ENCODE assay signal across 8 cellular contexts in genomic region chr15:72796515-72797337, GRCh38. TPM values are rescaled to one million over a fixed set of nuclear protein-coding genes. Genes with fewer than 3 reads are reported as not detected.
A peak's percentile ranks its signal among the peaks of the same experiment; 100 is the strongest.
DNase-seq lines count a peak whose midpoint lies in the region; ATAC-seq, FAIRE-seq and TF ChIP-seq lines count a peak whose summit lies in the region.

No MANE protein-coding gene starts in this region.

- H3K79me2 ChIP-seq in endothelial cell of umbilical vein (ENCODE audit: control insufficient read depth, insufficient read depth, low read length), result no peaks in the 10 kb centered on the region

- no peaks in the 10 kb centered on the region for H3K36me3 ChIP-seq in endothelial cell of umbilical vein (ENCODE audit: control insufficient read depth in 2 of 2, extremely low read depth in 1 of 2, insufficient read depth in 2 of 2, low read length in 2 of 2)
- no peaks in the 10 kb centered on the region for H3K36me3 ChIP-seq in thoracic aorta

- H2AFZ ChIP-seq in endothelial cell of umbilical vein (ENCODE audit: low read depth, low read length), result peak overlapping the region; percentile 73

- POLR2A ChIA-PET in AG04450 (lab: Yijun Ruan, JAX) (no interaction called here), endothelial cell of umbilical vein (lab: Charles Lee) (no interaction called here)
- POLR2A ChIA-PET in activated CD8-positive, alpha-beta T cell treated with anti-CD3 and anti-CD28 coated beads for 36 hours (lab: Charles Lee), result no interaction called here

- no peaks in the 10 kb centered on the region for H3K9me3 Mint-ChIP-seq in activated CD8-positive, alpha-beta T cell treated with anti-CD3 and anti-CD28 coated beads for 36 hours

- H3K9me1 ChIP-seq in endothelial cell of umbilical vein (replicated peaks; ENCODE audit: control insufficient read depth, extremely low read depth, insufficient read depth, low read length), result no peaks in the 10 kb centered on the region

- H3K27ac ChIP-seq in AG04450 (ENCODE audit: low read depth, low read length), result no peak overlapping the region
- H3K27ac ChIP-seq in endothelial cell of umbilical vein (ENCODE audit: insufficient read depth, low read depth, low read length), result no peak overlapping the region
- H3K27ac ChIP-seq in thoracic aorta, result no peak overlapping the region

- no peaks in the 10 kb centered on the region for H3K27me3 ChIP-seq in AG04450 (ENCODE audit: control insufficient read depth, insufficient read depth, low read length)
- H3K27me3 ChIP-seq in endothelial cell of umbilical vein (ENCODE audit: control insufficient read depth in 2 of 2, insufficient read depth in 2 of 2, low read length in 2 of 2), result peaks cover 47 to 51% of the 10 kb centered on the region in 2 experiments
- no peaks in the 10 kb centered on the region for H3K27me3 ChIP-seq in thoracic aorta (replicated peaks; ENCODE audit: insufficient read depth)

- BruUV-seq in endothelial cell of umbilical vein (replicated peaks; lab: Mats Ljungman, UMichigan), result no TSS peak

- H3K4me3 ChIP-seq in AG04450 (ENCODE audit: low read depth, low read length), result peak overlapping the region; percentile 55
- peak overlapping the region in 2 of 3 experiments; percentile 25 to 40 for H3K4me3 ChIP-seq in endothelial cell of umbilical vein (replicated peaks in 1 of 3; ENCODE audit: insufficient read depth in 1 of 3, low read depth in 1 of 3, low read length in 3 of 3)
- peak overlapping the region; percentile 85 for H3K4me3 ChIP-seq in thoracic aorta

- FAIRE-seq in GM18507 (lab: Jason Lieb, UNC) (peak; percentile 31), endothelial cell of umbilical vein (lab: Jason Lieb, UNC) (no peak)

- peak; percentile 29; the same call in 1 of the 2 replicates for TF ChIP-seq CTCF in AG04450 (IDR thresholded peaks at IDR 0.05; ENCODE audit: low read depth, low read length)
- peak; percentile 65 for TF ChIP-seq CTCF in activated CD8-positive, alpha-beta T cell treated with anti-CD3 and anti-CD28 coated beads for 36 hours (IDR thresholded peaks at IDR 0.05)
- TF ChIP-seq CTCF in endothelial cell of umbilical vein (IDR thresholded peaks at IDR 0.05; ENCODE audit: extremely low read depth in 1 of 2, insufficient read depth in 1 of 2, low read depth in 1 of 2, low read length in 2 of 2), result peak; percentile 30 to 38
- TF ChIP-seq CTCF in thoracic aorta (IDR thresholded peaks at IDR 0.05), result peak; percentile 49

- no peak overlapping the region for H3K9ac ChIP-seq in endothelial cell of umbilical vein (replicated peaks; ENCODE audit: extremely low read depth, insufficient read depth, low read length)

- peak overlapping the region; percentile 67 for H3K4me2 ChIP-seq in endothelial cell of umbilical vein (ENCODE audit: insufficient read depth, low read length)

- H3K27ac Mint-ChIP-seq in activated CD8-positive, alpha-beta T cell treated with anti-CD3 and anti-CD28 coated beads for 36 hours, result no peak overlapping the region

- H3K9me3 ChIP-seq in AG04450 (ENCODE audit: control insufficient read depth, insufficient read depth, low read length), result no peaks in the 10 kb centered on the region; the same call in 1 of the 2 replicates
- H3K9me3 ChIP-seq in endothelial cell of umbilical vein (replicated peaks; ENCODE audit: control insufficient read depth, insufficient read depth, low read length), result no peaks in the 10 kb centered on the region
- H3K9me3 ChIP-seq in thoracic aorta, result no peaks in the 10 kb centered on the region

- H4K20me1 ChIP-seq in endothelial cell of umbilical vein (replicated peaks; ENCODE audit: control insufficient read depth, extremely low read depth, insufficient read depth, low read length), result no peaks in the 10 kb centered on the region

- H3K4me1 ChIP-seq in endothelial cell of umbilical vein (ENCODE audit: control insufficient read depth, extremely low read depth, insufficient read depth, low read length) (peaks cover 6% of the 10 kb centered on the region), thoracic aorta (ENCODE audit: control insufficient read depth in 1 of 2, low read depth in 2 of 2) (peaks cover 2 to 9% of the 10 kb centered on the region in 2 donors)

- CTCF ChIA-PET in AG04450 (lab: Charles Lee) (interaction anchor here (1.2 to 2.6 kb wide), 5 partner anchors 12 to 286 kb away, joined by 4 to 13 read pairs (median 10); no protein-coding TSS in a partner anchor), endothelial cell of umbilical vein (lab: Charles Lee) (interaction anchor here (1.0 kb wide), 1 partner anchor 286 kb away, joined by 5 read pairs; no protein-coding TSS in a partner anchor)
- CTCF ChIA-PET in activated CD8-positive, alpha-beta T cell treated with anti-CD3 and anti-CD28 coated beads for 36 hours (lab: Charles Lee), result no interaction called here

- no peak for DNase-seq in AG04450 (ENCODE audit: low read depth, low spot score)
- peak; percentile 50 for DNase-seq in GM18507 (ENCODE audit: extremely low spot score, insufficient read length, low read depth)
- peak; percentile 10 for DNase-seq in NCI-H1694 (lab: John Stamatoyannopoulos, UW)
- peak; percentile 33 for DNase-seq in activated CD8-positive, alpha-beta T cell treated with anti-CD3 and anti-CD28 coated beads for 36 hours
- DNase-seq in endothelial cell of umbilical vein (ENCODE audit: low read depth, low spot score), result peak; percentile 2
- peak; percentile 34 for DNase-seq in midbrain (lab: John Stamatoyannopoulos, UW)
- DNase-seq in thoracic aorta (ENCODE audit: low spot score), result no peak
- no peak for DNase-seq in NCI-H2107 (lab: John Stamatoyannopoulos, UW)

- H3K4me1 Mint-ChIP-seq in activated CD8-positive, alpha-beta T cell treated with anti-CD3 and anti-CD28 coated beads for 36 hours (ENCODE audit: low read depth), result peaks cover 9% of the 10 kb centered on the region

- TF ChIP-seq POLR2A in endothelial cell of umbilical vein (IDR thresholded peaks at IDR 0.05; ENCODE audit: low read depth, low read length), result no peak

- H3K36me3 Mint-ChIP-seq in activated CD8-positive, alpha-beta T cell treated with anti-CD3 and anti-CD28 coated beads for 36 hours (ENCODE audit: low read depth), result no peaks in the 10 kb centered on the region

- dilution Hi-C loops in endothelial cell of umbilical vein (cut with MboI; ENCODE audit: extremely low pct_ligation_motif_present, low sequenced_read_pairs), result no loop called here

- ATAC-seq in activated CD8-positive, alpha-beta T cell treated with anti-CD3 and anti-CD28 coated beads for 36 hours, result peak; percentile 84
- ATAC-seq in thoracic aorta (ENCODE audit: insufficient number of reproducible peaks, low FRiP score, low read depth), result peak; percentile 37

- peaks cover 39% of the 10 kb centered on the region for H3K27me3 Mint-ChIP-seq in activated CD8-positive, alpha-beta T cell treated with anti-CD3 and anti-CD28 coated beads for 36 hours

- peak overlapping the region; percentile 72 for H3K4me3 Mint-ChIP-seq in activated CD8-positive, alpha-beta T cell treated with anti-CD3 and anti-CD28 coated beads for 36 hours

- intact Hi-C loops in activated CD8-positive, alpha-beta T cell treated with anti-CD3 and anti-CD28 coated beads for 36 hours (cut with micrococcal nuclease), result loop anchor here (5.0 kb wide), 1 partner anchor 281 kb away; no protein-coding TSS in a partner anchor
- intact Hi-C loops in endothelial cell of umbilical vein (cut with micrococcal nuclease), result loop anchor here (1.0 to 5.0 kb wide), 2 partner anchors 126 to 285 kb away; no protein-coding TSS in a partner anchor

TF ChIP-seq in endothelial cell of umbilical vein, 7 proteins besides CTCF, POLR2A, EP300 and RAD21:
- TF ChIP-seq POLR2AphosphoS5 (IDR thresholded peaks at IDR 0.05; ENCODE audit: insufficient read depth, low read depth, low read length) (no peak), EZH2 (IDR thresholded peaks at IDR 0.05; ENCODE audit: borderline replicate concordance, low read depth, low read length, severe bottlenecking) (peak; percentile 70), MYC (IDR thresholded peaks at IDR 0.05; ENCODE audit: low read depth, low read length) (no peak)

RNA-seq across cellular contexts. Expression of gene ADPGK, which starts 13.2 kb away (rescaled TPM):
- polyA plus RNA-seq in AG04450 (2011; rRNA removed) (61.1 and 74.3 TPM in 2 replicates), endothelial cell of umbilical vein (55.5 and 57.1 TPM in 2 replicates)
- polyA minus RNA-seq in AG04450 (2011; rRNA and poly(A)+ RNA removed), result 53.6 and 54.2 TPM in 2 replicates
- total RNA-seq in activated CD8-positive, alpha-beta T cell treated with anti-CD3 and anti-CD28 coated beads for 36 hours, result 10 to 100 TPM; 63.7 to 65.1 TPM
- total RNA-seq in endothelial cell of umbilical vein (51.0 and 51.7 TPM in 2 replicates), thoracic aorta (10 to 100 TPM; 47.8 to 81.2 TPM)
- 52.1 and 53.9 TPM in 2 replicates for polyA plus RNA-seq in endothelial cell of umbilical vein (2011; cell fraction: cytosol; rRNA removed)
- 101 TPM in 2 replicates for polyA plus RNA-seq in endothelial cell of umbilical vein (2011; cell fraction: nucleus; rRNA removed)
- 35.0 and 45.7 TPM in 2 replicates for polyA plus RNA-seq in endothelial cell of umbilical vein (2012)
- 63.1 and 81.1 TPM in 2 replicates for polyA minus RNA-seq in endothelial cell of umbilical vein
- polyA minus RNA-seq in endothelial cell of umbilical vein (2011; cell fraction: cytosol; rRNA and poly(A)+ RNA removed), result 29.1 TPM
- polyA minus RNA-seq in endothelial cell of umbilical vein (2011; cell fraction: nucleus; rRNA and poly(A)+ RNA removed), result 46.4 and 60.8 TPM in 2 replicates

Comparison
In these comparisons a context has a peak if more than half of its experiments do, and no peak if none do; other contexts are left out.
1. DNase-seq: peak in GM18507 (single experiment), NCI-H1694 (single experiment), activated CD8-positive, alpha-beta T cell treated with anti-CD3 and anti-CD28 coated beads for 36 hours (single experiment), endothelial cell of umbilical vein (single experiment) and midbrain (single experiment); none in AG04450 (single experiment), thoracic aorta (single experiment) and NCI-H2107 (single experiment).
2. H3K4me3 ChIP-seq: peak in every context shown above with its lines; median percentile 85 in thoracic aorta; 55 in AG04450; 32 in endothelial cell of umbilical vein.
3. Peak in every context shown above with its lines, with median percentiles within 50 percentile points of each other: CTCF ChIP-seq.